In the genomic region with DNA sequence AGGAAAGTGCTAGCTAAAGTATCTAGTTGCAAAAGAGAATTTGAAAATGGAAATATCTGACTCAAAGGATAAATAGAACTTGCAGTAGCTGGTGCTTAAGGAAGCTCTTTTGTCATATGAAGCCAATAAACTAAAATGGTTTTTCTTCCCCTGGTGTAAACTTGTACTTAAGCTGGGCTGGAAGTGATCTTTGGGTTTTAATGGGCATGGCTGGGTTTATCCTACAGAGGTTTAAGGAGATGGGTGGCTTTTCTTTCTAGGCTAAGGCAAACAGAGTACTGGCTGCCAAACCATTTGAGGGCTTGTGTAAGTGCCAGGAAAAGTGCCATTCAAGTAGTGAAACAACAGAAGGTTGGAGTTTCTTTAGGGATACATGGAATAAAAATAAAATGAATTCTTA, we compare ENCODE assay signal across 26 cellular contexts. TPM values are rescaled to one million over a fixed set of nuclear protein-coding genes. Genes with fewer than 3 reads are reported as not detected.
DNase-seq lines count a peak whose midpoint lies in the region; ATAC-seq and TF ChIP-seq lines count a peak whose summit lies in the region.
"Had no signal": no experiment of that assay in that cellular context is flagged by ENCODE, and none has a peak within 500 bp of the region (broad histone marks: within the 10 kb centered on the region; RNA-seq: fewer than 3 reads in every experiment).

No MANE protein-coding gene starts in this region.

- H3K79me2 ChIP-seq in osteoblast (ENCODE audit: insufficient read depth, low read length), result peaks cover 98% of the 10 kb centered on the region

- no peak overlapping the region for H3K4me3 ChIP-seq in osteoblast (ENCODE audit: insufficient read depth, low read length)
- H3K4me3 ChIP-seq: dorsolateral prefrontal cortex, MG63 had no signal

- H3K4me1 Mint-ChIP-seq in HFFc6 (ENCODE audit: low read depth) (peaks cover 70% of the 10 kb centered on the region), chondrocyte (ENCODE audit: low read depth) (peaks cover 65% of the 10 kb centered on the region)
- peaks cover 7% of the 10 kb centered on the region for H3K4me1 Mint-ChIP-seq in activated CD4-positive, alpha-beta memory T cell treated with anti-CD3 and anti-CD28 coated beads, Interleukin-2, amount 10 ng/mL, durations not matched to agents 7 days and 5 days
- H3K4me1 Mint-ChIP-seq: stimulated activated naive CD8-positive, alpha-beta T cell treated with anti-CD3 and anti-CD28 coated beads, Interleukin-15, amount 100 ng/mL, for 72 hours had no signal

- no peak overlapping the region for H2AFZ ChIP-seq in osteoblast (ENCODE audit: low read length)

- no peak for ATAC-seq in GM18873 (IDR thresholded peaks at IDR 0.05; ENCODE audit: low FRiP score, unreplicated experiment)
- ATAC-seq in GM18870 (IDR thresholded peaks at IDR 0.05; ENCODE audit: unreplicated experiment), result no peak
- ATAC-seq: activated T-cell treated with anti-CD3 and anti-CD28 coated beads, Interleukin-2, amount 50 U/mL, for 72 hours; stimulated activated naive CD8-positive, alpha-beta T cell treated with anti-CD3 and anti-CD28 coated beads, Interleukin-15, amount 100 ng/mL, for 72 hours had no signal

- DNase-seq in Ammon's horn (ENCODE audit: low spot score) (peak; percentile 31), HFFc6 (no peak), chondrocyte (ENCODE audit: low spot score) (no peak), osteoblast (ENCODE audit: insufficient read length, low spot score, missing footprints) (no peak)
- no peak for DNase-seq in activated CD4-positive, alpha-beta T cell treated with anti-CD3 and anti-CD28 coated beads for 48 hours
- no peak for DNase-seq in activated CD4-positive, alpha-beta memory T cell treated with anti-CD3 and anti-CD28 coated beads, Interleukin-2, amount 10 ng/mL, durations not matched to agents 7 days and 5 days
- DNase-seq: activated CD4-positive, alpha-beta T cell treated with anti-CD3 and anti-CD28 coated beads for 1 hour; activated naive CD4-positive, alpha-beta T cell treated with anti-CD3 and anti-CD28 coated beads for 36 hours; activated T-cell treated with anti-CD3 and anti-CD28 coated beads, Interleukin-2, amount 50 U/mL, for 72 hours; C1 segment of cervical spinal cord; central memory CD4-positive, alpha-beta T cell; dorsolateral prefrontal cortex; foreskin fibroblast; MG63; NCI-H2107; NCI-H524; occipital lobe; retina; stimulated activated CD4-positive, alpha-beta T cell treated with anti-CD3 and anti-CD28 coated beads, Interleukin-4, amount 100 ng/mL, for 24 hours; stimulated activated naive CD8-positive, alpha-beta T cell treated with anti-CD3 and anti-CD28 coated beads, Interleukin-15, amount 100 ng/mL, for 72 hours had no signal

- H3K27me3 ChIP-seq in osteoblast (ENCODE audit: insufficient read depth, low read length), result no peaks in the 10 kb centered on the region
- H3K27me3 ChIP-seq: dorsolateral prefrontal cortex, MG63 had no signal

- peak overlapping the region; percentile 3 for H3K4me2 ChIP-seq in osteoblast (ENCODE audit: insufficient read depth, low read length)

- H3K27ac ChIP-seq in osteoblast (ENCODE audit: low read depth, low read length), result peak overlapping the region; percentile 37
- H3K27ac ChIP-seq: dorsolateral prefrontal cortex, epithelial cell of prostate had no signal

- H4K20me1 ChIP-seq in osteoblast (ENCODE audit: insufficient read depth, low read length), result peaks cover 14% of the 10 kb centered on the region

- H3K9me3 Mint-ChIP-seq in HFFc6, result no peaks in the 10 kb centered on the region
- H3K9me3 Mint-ChIP-seq in chondrocyte (ENCODE audit: low read depth), result no peaks in the 10 kb centered on the region
- no peaks in the 10 kb centered on the region for H3K9me3 Mint-ChIP-seq in activated CD4-positive, alpha-beta memory T cell treated with anti-CD3 and anti-CD28 coated beads, Interleukin-2, amount 10 ng/mL, durations not matched to agents 7 days and 5 days
- H3K9me3 Mint-ChIP-seq: activated T-cell treated with anti-CD3 and anti-CD28 coated beads, Interleukin-2, amount 50 U/mL, for 72 hours; stimulated activated naive CD8-positive, alpha-beta T cell treated with anti-CD3 and anti-CD28 coated beads, Interleukin-15, amount 100 ng/mL, for 72 hours; type B pancreatic cell had no signal

- peaks cover 49% of the 10 kb centered on the region for H3K4me1 ChIP-seq in osteoblast (ENCODE audit: insufficient read depth, low read length)

- H3K36me3 ChIP-seq in osteoblast (ENCODE audit: insufficient read depth, low read length), result no peaks in the 10 kb centered on the region
- H3K36me3 ChIP-seq: MG63 had no signal

- POLR2A ChIA-PET in activated CD4-positive, alpha-beta memory T cell treated with anti-CD3 and anti-CD28 coated beads, Interleukin-2, amount 10 ng/mL, durations not matched to agents 7 days and 5 days (lab: Charles Lee), result no interaction called here

- TF ChIP-seq CTCF in HFFc6 (IDR thresholded peaks at IDR 0.05), result no peak
- no peak for TF ChIP-seq CTCF in chondrocyte (IDR thresholded peaks at IDR 0.05)
- no peak for TF ChIP-seq CTCF in osteoblast (IDR thresholded peaks at IDR 0.05; ENCODE audit: extremely low read depth, low read depth, low read length)

- H3K36me3 Mint-ChIP-seq in HFFc6 (ENCODE audit: low read depth) (peaks cover 33% of the 10 kb centered on the region), chondrocyte (ENCODE audit: low read depth) (no peaks in the 10 kb centered on the region)
- H3K36me3 Mint-ChIP-seq in activated CD4-positive, alpha-beta memory T cell treated with anti-CD3 and anti-CD28 coated beads, Interleukin-2, amount 10 ng/mL, durations not matched to agents 7 days and 5 days (ENCODE audit: low read depth), result no peaks in the 10 kb centered on the region
- H3K36me3 Mint-ChIP-seq: type B pancreatic cell had no signal

- CTCF ChIA-PET in activated CD4-positive, alpha-beta memory T cell treated with anti-CD3 and anti-CD28 coated beads, Interleukin-2, amount 10 ng/mL, durations not matched to agents 7 days and 5 days (lab: Charles Lee), result no interaction called here

- H3K27ac Mint-ChIP-seq in HFFc6 (peak overlapping the region; percentile 36), chondrocyte (ENCODE audit: unreplicated experiment) (peak overlapping the region; percentile 70)
- H3K27ac Mint-ChIP-seq in activated CD4-positive, alpha-beta memory T cell treated with anti-CD3 and anti-CD28 coated beads, Interleukin-2, amount 10 ng/mL, durations not matched to agents 7 days and 5 days, result no peak overlapping the region
- H3K27ac Mint-ChIP-seq: activated naive CD4-positive, alpha-beta T cell treated with anti-CD3 and anti-CD28 coated beads for 36 hours; activated T-cell treated with anti-CD3 and anti-CD28 coated beads, Interleukin-2, amount 50 U/mL, for 72 hours; stimulated activated naive CD8-positive, alpha-beta T cell treated with anti-CD3 and anti-CD28 coated beads, Interleukin-15, amount 100 ng/mL, for 72 hours; type B pancreatic cell had no signal

- H3K9me3 ChIP-seq in osteoblast (ENCODE audit: low read depth, low read length), result no peaks in the 10 kb centered on the region
- H3K9me3 ChIP-seq: MG63 had no signal

- H3K27me3 Mint-ChIP-seq in HFFc6 (ENCODE audit: insufficient read depth) (no peaks in the 10 kb centered on the region), chondrocyte (ENCODE audit: low read depth) (no peaks in the 10 kb centered on the region)
- H3K27me3 Mint-ChIP-seq in activated CD4-positive, alpha-beta memory T cell treated with anti-CD3 and anti-CD28 coated beads, Interleukin-2, amount 10 ng/mL, durations not matched to agents 7 days and 5 days, result no peaks in the 10 kb centered on the region
- H3K27me3 Mint-ChIP-seq: stimulated activated naive CD8-positive, alpha-beta T cell treated with anti-CD3 and anti-CD28 coated beads, Interleukin-15, amount 100 ng/mL, for 72 hours; type B pancreatic cell had no signal

- 0 out of 2 replicates have a peak overlapping the region, but pooled peaks have one; percentile 12 for H3K4me3 Mint-ChIP-seq in HFFc6
- no peak overlapping the region for H3K4me3 Mint-ChIP-seq in chondrocyte (ENCODE audit: unreplicated experiment)
- H3K4me3 Mint-ChIP-seq in activated CD4-positive, alpha-beta memory T cell treated with anti-CD3 and anti-CD28 coated beads, Interleukin-2, amount 10 ng/mL, durations not matched to agents 7 days and 5 days, result no peak overlapping the region
- H3K4me3 Mint-ChIP-seq: activated naive CD4-positive, alpha-beta T cell treated with anti-CD3 and anti-CD28 coated beads for 36 hours; activated T-cell treated with anti-CD3 and anti-CD28 coated beads, Interleukin-2, amount 50 U/mL, for 72 hours; stimulated activated naive CD8-positive, alpha-beta T cell treated with anti-CD3 and anti-CD28 coated beads, Interleukin-15, amount 100 ng/mL, for 72 hours; type B pancreatic cell had no signal

RNA-seq across cellular contexts. Expression of gene UTS2B, which starts 12.1 kb away (rescaled TPM):
- 1 to 10 TPM in 3 of 6 experiments, under 1 TPM in 3; 0.73 to 1.8 (median 1.0) TPM for total RNA-seq in HFFc6 (2021; fragmentation: NEBNext Ultra II Directional; extraction: Animal tissue kit (Norgen Biotek cat#: 25700))
- 0.17 to 0.44 TPM in 2 of 3 replicates, not detected in the other for total RNA-seq in chondrocyte
- 0.59 and 1.1 TPM in 2 replicates for total RNA-seq in osteoblast
- not detected for total RNA-seq in activated CD4-positive, alpha-beta memory T cell treated with anti-CD3 and anti-CD28 coated beads, Interleukin-2, amount 10 ng/mL, durations not matched to agents 7 days and 5 days
- total RNA-seq: activated naive CD4-positive, alpha-beta T cell treated with anti-CD3 and anti-CD28 coated beads for 36 hours; activated T-cell treated with anti-CD3 and anti-CD28 coated beads, Interleukin-2, amount 50 U/mL, for 72 hours; H1; lower leg skin had no signal

RNA-seq across cellular contexts. Expression of gene CCDC50, which starts 13.2 kb away (rescaled TPM):
- 100 to 1,000 TPM in 5 of 6 experiments, 10 to 100 TPM in 1; 94.1 to 129 (median 121) TPM for total RNA-seq in HFFc6 (2021; fragmentation: NEBNext Ultra II Directional; extraction: Animal tissue kit (Norgen Biotek cat#: 25700))
- total RNA-seq in chondrocyte (54.5 to 63.9 TPM (median 55.9 TPM) in 3 replicates), osteoblast (74.8 and 78.2 TPM in 2 replicates)
- 10 to 100 TPM; 15.5 to 17.0 TPM for total RNA-seq in activated CD4-positive, alpha-beta memory T cell treated with anti-CD3 and anti-CD28 coated beads, Interleukin-2, amount 10 ng/mL, durations not matched to agents 7 days and 5 days
